7 cellular contexts compared by ENCODE assay signal in genomic region chr2:121165038-121165542, GRCh38.
"Had no signal": no experiment of that assay in that cellular context is flagged by ENCODE, and none has a peak within 500 bp of the region (broad histone marks: within the 10 kb centered on the region; RNA-seq: fewer than 3 reads in every experiment).

No MANE protein-coding gene starts in this region.

- DNase-seq: H9, HCEC 1CT, KG1 had no signal

- H2AFZ ChIP-seq: GM23338 had no signal

- H3K4me3 ChIP-seq: GM23338 had no signal

- ATAC-seq: GM23338 had no signal

- H3K4me2 ChIP-seq: GM23338 had no signal

- H3K27ac ChIP-seq: HL-60 had no signal

- FAIRE-seq: H1, H54 had no signal
